17 cellular contexts compared by ENCODE assay signal in the genomic region with DNA sequence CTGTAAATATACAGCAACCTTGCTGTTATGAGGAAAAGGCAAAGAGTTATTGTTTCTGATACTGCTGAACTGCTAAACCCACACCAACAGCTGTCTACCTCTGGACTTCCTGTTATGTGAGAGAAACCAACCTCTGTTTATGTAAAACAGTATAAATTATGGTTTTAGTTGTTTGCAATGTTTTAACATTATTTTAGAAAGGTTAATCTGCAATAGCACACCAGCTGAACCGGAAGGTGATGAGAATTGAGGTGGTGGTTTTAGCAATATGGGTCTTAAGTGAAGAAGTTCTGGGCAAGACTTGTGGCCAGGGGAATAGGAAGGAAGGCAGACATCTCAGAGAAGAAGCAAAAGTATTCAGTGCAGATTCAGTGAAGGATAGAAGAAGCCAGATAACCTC.
DNase-seq lines count a peak whose midpoint lies in the region; ATAC-seq and TF ChIP-seq lines count a peak whose summit lies in the region.
"Had no signal": no experiment of that assay in that cellular context is flagged by ENCODE, and none has a peak within 500 bp of the region (broad histone marks: within the 10 kb centered on the region; RNA-seq: fewer than 3 reads in every experiment).

No MANE protein-coding gene starts in this region.

- no peak overlapping the region for H2AFZ ChIP-seq in osteoblast (ENCODE audit: low read length)

- H3K27me3 Mint-ChIP-seq in CD4-positive, CD25-positive, alpha-beta regulatory T cell, result no peaks in the 10 kb centered on the region
- H3K27me3 Mint-ChIP-seq in mesothelial cell of epicardium (ENCODE audit: low read depth), result peaks cover 24% of the 10 kb centered on the region
- H3K27me3 Mint-ChIP-seq: naive thymus-derived CD8-positive, alpha-beta T cell had no signal

- TF ChIP-seq CTCF in osteoblast (IDR thresholded peaks at IDR 0.05; ENCODE audit: extremely low read depth, low read depth, low read length) (no peak), mesothelial cell of epicardium (IDR thresholded peaks at IDR 0.05; ENCODE audit: unreplicated experiment) (no peak)

- no peaks in the 10 kb centered on the region for H3K9me3 Mint-ChIP-seq in CD4-positive, CD25-positive, alpha-beta regulatory T cell
- H3K9me3 Mint-ChIP-seq in mesothelial cell of epicardium, result peaks cover 3% of the 10 kb centered on the region

- peak overlapping the region; percentile 60 for H3K27ac ChIP-seq in CD4-positive, CD25-positive, alpha-beta regulatory T cell (ENCODE audit: insufficient read depth, low read length, poor library complexity, severe bottlenecking)
- no peak overlapping the region for H3K27ac ChIP-seq in osteoblast (ENCODE audit: low read depth, low read length)
- H3K27ac ChIP-seq: gastrocnemius medialis, tibial nerve had no signal

- peak overlapping the region; percentile 58 for H3K4me3 ChIP-seq in CD4-positive, CD25-positive, alpha-beta regulatory T cell (ENCODE audit: low read depth, low read length)
- no peak overlapping the region for H3K4me3 ChIP-seq in osteoblast (ENCODE audit: insufficient read depth, low read length)
- H3K4me3 ChIP-seq: gastrocnemius medialis, skin epidermis, tibial nerve had no signal

- no peaks in the 10 kb centered on the region for H3K27me3 ChIP-seq in CD4-positive, CD25-positive, alpha-beta regulatory T cell (ENCODE audit: control insufficient read depth, insufficient read depth, low read length)
- no peaks in the 10 kb centered on the region for H3K27me3 ChIP-seq in osteoblast (ENCODE audit: insufficient read depth, low read length)
- H3K27me3 ChIP-seq: gastrocnemius medialis, tibial nerve had no signal

- peaks cover 19 to 36% (median 24%) of the 10 kb centered on the region in 4 donors for H3K4me1 Mint-ChIP-seq in CD4-positive, CD25-positive, alpha-beta regulatory T cell
- H3K4me1 Mint-ChIP-seq in mesothelial cell of epicardium, result peaks cover 2% of the 10 kb centered on the region

- H3K9me3 ChIP-seq in CD4-positive, CD25-positive, alpha-beta regulatory T cell (ENCODE audit: control insufficient read depth in 2 of 2, low read length in 2 of 2), result no peaks in the 10 kb centered on the region
- no peaks in the 10 kb centered on the region for H3K9me3 ChIP-seq in osteoblast (ENCODE audit: low read depth, low read length)
- H3K9me3 ChIP-seq: gastrocnemius medialis, tibial nerve had no signal

- H3K4me3 Mint-ChIP-seq in CD4-positive, CD25-positive, alpha-beta regulatory T cell, result no peak overlapping the region
- no peak overlapping the region for H3K4me3 Mint-ChIP-seq in mesothelial cell of epicardium
- H3K4me3 Mint-ChIP-seq: naive thymus-derived CD8-positive, alpha-beta T cell had no signal

- no peaks in the 10 kb centered on the region for H4K20me1 ChIP-seq in osteoblast (ENCODE audit: insufficient read depth, low read length)

- ATAC-seq in CD4-positive, CD25-positive, alpha-beta regulatory T cell (ENCODE audit: low read depth in 2 of 2), result peak; percentile 80 to 87
- ATAC-seq in GM18909 (IDR thresholded peaks at IDR 0.05; ENCODE audit: poor library complexity, unreplicated experiment) (peak; percentile 92), GM21619 (IDR thresholded peaks at IDR 0.05; ENCODE audit: unreplicated experiment) (peak; percentile 94), HG03432 (IDR thresholded peaks at IDR 0.05; ENCODE audit: unreplicated experiment) (peak; percentile 81)
- ATAC-seq: gastrocnemius medialis; naive thymus-derived CD8-positive, alpha-beta T cell had no signal

- peaks cover 5% of the 10 kb centered on the region for H3K36me3 Mint-ChIP-seq in CD4-positive, CD25-positive, alpha-beta regulatory T cell
- no peaks in the 10 kb centered on the region for H3K36me3 Mint-ChIP-seq in mesothelial cell of epicardium

- H3K27ac Mint-ChIP-seq in CD4-positive, CD25-positive, alpha-beta regulatory T cell, result no peak overlapping the region
- no peak overlapping the region for H3K27ac Mint-ChIP-seq in mesothelial cell of epicardium
- H3K27ac Mint-ChIP-seq: naive thymus-derived CD8-positive, alpha-beta T cell had no signal

- no peaks in the 10 kb centered on the region for H3K36me3 ChIP-seq in CD4-positive, CD25-positive, alpha-beta regulatory T cell (ENCODE audit: control insufficient read depth, insufficient read depth, low read length)
- H3K36me3 ChIP-seq in osteoblast (ENCODE audit: insufficient read depth, low read length), result no peaks in the 10 kb centered on the region
- H3K36me3 ChIP-seq: gastrocnemius medialis, tibial nerve had no signal

- no peak overlapping the region for H3K4me2 ChIP-seq in osteoblast (ENCODE audit: insufficient read depth, low read length)

- peaks cover 53% of the 10 kb centered on the region for H3K4me1 ChIP-seq in CD4-positive, CD25-positive, alpha-beta regulatory T cell (ENCODE audit: control insufficient read depth, insufficient read depth, low read length, poor library complexity, severe bottlenecking)
- no peaks in the 10 kb centered on the region for H3K4me1 ChIP-seq in osteoblast (ENCODE audit: insufficient read depth, low read length)
- H3K4me1 ChIP-seq: gastrocnemius medialis had no signal

- in situ Hi-C loops in G401 (cut with HindIII; ENCODE audit: low sequenced_read_pairs), result no loop called here

- H3K79me2 ChIP-seq in osteoblast (ENCODE audit: insufficient read depth, low read length), result no peaks in the 10 kb centered on the region

- peak in 2 of 3 donors; percentile 58 to 74 for DNase-seq in CD4-positive, CD25-positive, alpha-beta regulatory T cell
- DNase-seq in Kasumi-1 (lab: John Stamatoyannopoulos, UW), result no peak
- DNase-seq in osteoblast (ENCODE audit: insufficient read length, low spot score, missing footprints), result no peak
- DNase-seq in G401 (ENCODE audit: low spot score), result no peak
- no peak for DNase-seq in mesothelial cell of epicardium (ENCODE audit: low spot score in 2 of 2, unreplicated experiment in 2 of 2)
- DNase-seq: ACHN; DMS153; effector memory CD4-positive, alpha-beta T cell; gastrocnemius medialis; IMR-90; NCI-H2029 treated with DMSO at 0.1 percent for 48 hours had no signal

Comparison
In these comparisons a context has a peak if more than half of its experiments do, and no peak if none do; other contexts are left out.
1. DNase-seq: peak in CD4-positive, CD25-positive, alpha-beta regulatory T cell (2 of 3); none in Kasumi-1 (0 of 2), osteoblast (single experiment), G401 (single experiment) and mesothelial cell of epicardium (0 of 2).
2. Peak in every context shown above with its lines, with median percentiles within 50 percentile points of each other: ATAC-seq.